Comparison of ENCODE assay signal across 17 cellular contexts in the genomic region with DNA sequence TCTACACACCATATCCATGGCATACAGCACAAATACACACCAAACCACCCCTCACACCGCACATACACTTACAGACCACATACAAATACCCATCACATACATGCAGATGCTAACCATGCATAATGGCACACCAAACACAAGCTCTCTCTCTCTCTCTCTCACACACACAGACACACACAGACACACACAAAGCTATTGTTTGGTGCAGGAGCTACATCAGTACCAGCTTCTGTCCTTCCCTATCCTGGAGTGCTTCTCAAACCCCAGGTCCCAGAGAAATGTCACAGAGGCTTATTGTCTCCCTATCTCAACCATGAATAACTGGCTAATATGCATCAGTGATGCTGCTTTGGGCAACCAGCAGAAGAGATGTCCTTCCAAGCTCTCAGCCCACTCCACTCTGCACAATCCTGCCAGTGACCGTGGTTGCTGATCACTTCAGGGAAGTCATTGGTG. TPM values are rescaled to one million over a fixed set of nuclear protein-coding genes. Genes with fewer than 3 reads are reported as not detected.
DNase-seq lines count a peak whose midpoint lies in the region; TF ChIP-seq lines count a peak whose summit lies in the region.
"Had no signal": no experiment of that assay in that cellular context is flagged by ENCODE, and none has a peak within 500 bp of the region (broad histone marks: within the 10 kb centered on the region; RNA-seq: fewer than 3 reads in every experiment).

No MANE protein-coding gene starts in this region.

- TF ChIP-seq CTCF in C4-2B (conservative IDR thresholded peaks at IDR 0.05): no peak
- no peak for TF ChIP-seq CTCF in spleen (IDR thresholded peaks at IDR 0.05 in 8 of 11, conservative IDR thresholded peaks at IDR 0.05 in 3 of 11)

- no peak for DNase-seq in adipocyte (ENCODE audit: low read depth)
- peak in 26 of 51 donors; percentile 4 to 86 (median 46) for DNase-seq in hypothalamus (lab: John Stamatoyannopoulos, UW)
- no peak for DNase-seq in spleen
- no peak for DNase-seq in OCI-M1 (lab: John Stamatoyannopoulos, UW)
- DNase-seq in stimulated activated naive CD4-positive, alpha-beta T cell (lab: John Stamatoyannopoulos, UW): no peak
- DNase-seq in ecto neural progenitor cell (ENCODE audit: low spot score): no peak
- DNase-seq: activated CD4-positive, CD25-positive, alpha-beta regulatory T cell; activated CD8-positive, alpha-beta memory T cell treated with anti-CD3 and anti-CD28 coated beads, Interleukin-2, amount 10 ng/mL, durations not matched to agents 7 days and 5 days; activated gamma-delta T cell treated with Interleukin-2 at 50 U/mL for 16 hours; brain microvascular endothelial cell; CD4-positive, alpha-beta T cell; DND-41; effector memory CD8-positive, alpha-beta T cell; NCI-H187 treated with DMSO at 0.1 percent for 48 hours; NCI-H524 treated with DMSO at 0.1 percent for 48 hours had no signal

- H3K36me3 ChIP-seq in adipocyte (ENCODE audit: control insufficient read depth, insufficient read depth, low read length, severe bottlenecking) (no peaks in the 10 kb centered on the region), spleen (no peaks in the 10 kb centered on the region)
- H3K36me3 ChIP-seq: brain microvascular endothelial cell had no signal

- 86 to 97% (median 96%) methylated on average over 2 of the region's 2 CpGs for WGBS in spleen, 5 donors

- H3K4me3 ChIP-seq in adipocyte (ENCODE audit: low read length): peak overlapping the region; percentile 9
- no peak overlapping the region for H3K4me3 ChIP-seq in spleen
- H3K4me3 ChIP-seq: psoas muscle had no signal

- peaks cover 67% of the 10 kb centered on the region for H3K4me1 ChIP-seq in adipocyte (ENCODE audit: control insufficient read depth, insufficient read depth, low read length)
- peaks cover 7 to 26% (median 18%) of the 10 kb centered on the region in 6 donors for H3K4me1 ChIP-seq in spleen

- H3K27me3 ChIP-seq in adipocyte (replicated peaks; ENCODE audit: control insufficient read depth, insufficient read depth, low read length): no peaks in the 10 kb centered on the region
- H3K27me3 ChIP-seq in spleen (replicated peaks in 1 of 7): no peaks in the 10 kb centered on the region
- H3K27me3 ChIP-seq: brain microvascular endothelial cell had no signal

- peak overlapping the region; percentile 63 for H3K27ac ChIP-seq in C4-2B
- peak overlapping the region; percentile 53 to 86 (median 70) for H3K27ac ChIP-seq in spleen
- H3K27ac ChIP-seq: brain microvascular endothelial cell had no signal

- peak overlapping the region; percentile 58 for H3K9ac ChIP-seq in adipocyte (ENCODE audit: low read length)

- H3K9me3 ChIP-seq in adipocyte (ENCODE audit: control insufficient read depth, low read length) (no peaks in the 10 kb centered on the region), spleen (no peaks in the 10 kb centered on the region)
- H3K9me3 ChIP-seq: psoas muscle had no signal

- no peak for TF ChIP-seq POLR2A in spleen (IDR thresholded peaks at IDR 0.05)

- intact Hi-C loops in spleen (cut with DNase I; ENCODE audit: low total_unique reads): no loop called here

RNA-seq across cellular contexts. Expression of a gene that starts 36.5 kb away (rescaled TPM):
- 100 to 1,000 TPM in 2 of 7 donors, 10 to 100 TPM in 5; 55.8 to 124 (median 74.9) TPM for total RNA-seq in spleen
- 10 to 100 TPM; 18.7 to 41.1 (median 33.8) TPM for polyA plus RNA-seq in spleen

Comparison
In these comparisons a context has a peak if more than half of its experiments do, and no peak if none do; other contexts are left out.
1. DNase-seq: peak in hypothalamus (26 of 51); none in adipocyte (single experiment), spleen (single experiment), OCI-M1 (single experiment), stimulated activated naive CD4-positive, alpha-beta T cell (0 of 6) and ecto neural progenitor cell (single experiment).